11 cellular contexts compared by ENCODE assay signal in the genomic region with DNA sequence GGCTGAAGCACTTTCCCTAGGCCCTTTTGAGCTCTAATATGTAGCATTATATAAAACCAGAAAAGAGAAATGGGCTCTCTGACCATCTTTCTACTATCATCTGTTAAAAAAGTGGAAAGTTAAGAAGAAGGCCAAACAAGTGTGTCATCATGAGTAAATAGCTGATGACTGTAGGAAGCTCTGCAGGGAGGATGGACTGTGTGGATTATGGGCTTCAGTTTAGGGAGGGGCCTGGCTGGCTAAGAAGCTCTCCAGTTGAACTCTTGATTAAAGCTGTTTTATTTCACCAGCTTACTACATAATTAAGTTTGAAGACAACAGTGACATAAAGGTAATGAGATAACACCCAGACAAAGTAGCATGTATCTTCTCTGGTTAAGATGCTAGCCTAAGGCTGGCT. TPM values are rescaled to one million over a fixed set of nuclear protein-coding genes. Genes with fewer than 3 reads are reported as not detected.
A peak's percentile ranks its signal among the peaks of the same experiment; 100 is the strongest.
DNase-seq lines count a peak whose midpoint lies in the region; ATAC-seq and TF ChIP-seq lines count a peak whose summit lies in the region.
"Had no signal": no experiment of that assay in that cellular context is flagged by ENCODE, and none has a peak within 500 bp of the region (broad histone marks: within the 10 kb centered on the region; RNA-seq: fewer than 3 reads in every experiment).

No MANE protein-coding gene starts in this region.

- intact Hi-C loops in IMR-90 (cut with micrococcal nuclease) = no loop called here

- no peaks in the 10 kb centered on the region for H3K27me3 ChIP-seq in CD4-positive, CD25-positive, alpha-beta regulatory T cell (ENCODE audit: control insufficient read depth, insufficient read depth, low read length)
- H3K27me3 ChIP-seq in IMR-90 (ENCODE audit: control insufficient read depth, insufficient read depth, low read length) = no peaks in the 10 kb centered on the region
- no peaks in the 10 kb centered on the region for H3K27me3 ChIP-seq in Karpas-422 (ENCODE audit: low read length)

- H3K36me3 ChIP-seq in CD4-positive, CD25-positive, alpha-beta regulatory T cell (ENCODE audit: control insufficient read depth, insufficient read depth, low read length) = peaks cover 62% of the 10 kb centered on the region
- H3K36me3 ChIP-seq in IMR-90 (ENCODE audit: control insufficient read depth, insufficient read depth, low read length) = peaks cover 30% of the 10 kb centered on the region
- peaks cover 62% of the 10 kb centered on the region for H3K36me3 ChIP-seq in Karpas-422 (ENCODE audit: insufficient read depth, low read length)

- H3K23ac ChIP-seq in IMR-90 (ENCODE audit: low read depth, low read length) = no peak overlapping the region

- H2BK15ac ChIP-seq in IMR-90 (ENCODE audit: low read depth, low read length) = no peak overlapping the region

- no peak overlapping the region for H3K56ac ChIP-seq in IMR-90 (ENCODE audit: extremely low read depth, insufficient read depth, low read length)

- H4K5ac ChIP-seq in IMR-90 (ENCODE audit: low read depth, low read length) = no peak overlapping the region

- no peaks in the 10 kb centered on the region for H3K9me2 ChIP-seq in Karpas-422 (replicated peaks; ENCODE audit: insufficient read depth, low read length)

- no peak for DNase-seq in CD4-positive, CD25-positive, alpha-beta regulatory T cell
- DNase-seq in IMR-90 (peak; percentile 86), brain pericyte (ENCODE audit: low read depth, low spot score) (peak; percentile 36), myocyte (ENCODE audit: low read depth) (peak; percentile 71), DMS 273 (lab: John Stamatoyannopoulos, UW; ENCODE audit: unreplicated experiment) (no peak), NOMO-1 (lab: John Stamatoyannopoulos, UW; ENCODE audit: unreplicated experiment in 2 of 2) (no peak), Karpas-422 (no peak)
- DNase-seq in activated CD4-positive, alpha-beta T cell treated with anti-CD3 and anti-CD28 coated beads for 1 hour = no peak
- DNase-seq: amygdala, NCI-H774, nucleus accumbens had no signal

- no peak overlapping the region for H3K4me3 Mint-ChIP-seq in CD4-positive, CD25-positive, alpha-beta regulatory T cell

- no peak overlapping the region; the same call in 1 of the 2 replicates for H3K4ac ChIP-seq in IMR-90 (ENCODE audit: low read depth, low read length)

- no peak overlapping the region for H3K4me3 ChIP-seq in CD4-positive, CD25-positive, alpha-beta regulatory T cell (ENCODE audit: low read depth, low read length)
- H3K4me3 ChIP-seq in IMR-90 (ENCODE audit: insufficient read depth, low read depth, low read length) = no peak overlapping the region
- no peak overlapping the region for H3K4me3 ChIP-seq in Karpas-422 (ENCODE audit: low read length)

- H3K14ac ChIP-seq in IMR-90 (replicated peaks; ENCODE audit: low read depth, low read length) = 0 out of 2 replicates have a peak overlapping the region, but pooled peaks have one; percentile 34

- H2BK20ac ChIP-seq in IMR-90 (ENCODE audit: low read depth, low read length) = no peak overlapping the region

- H2BK120ac ChIP-seq in IMR-90 (ENCODE audit: low read depth, low read length) = no peak overlapping the region

- no peaks in the 10 kb centered on the region for H3K9me3 ChIP-seq in CD4-positive, CD25-positive, alpha-beta regulatory T cell (ENCODE audit: control insufficient read depth in 2 of 2, low read length in 2 of 2)
- H3K9me3 ChIP-seq in IMR-90 (ENCODE audit: control insufficient read depth, insufficient read depth, low read length) (no peaks in the 10 kb centered on the region), Karpas-422 (ENCODE audit: low read length) (no peaks in the 10 kb centered on the region)

- in situ Hi-C loops in IMR-90 (cut with MboI; ENCODE audit: low sequenced_read_pairs) = no loop called here

- no peak overlapping the region for H2AFZ ChIP-seq in IMR-90 (replicated peaks; ENCODE audit: low read length, poor library complexity)
- H2AFZ ChIP-seq in Karpas-422 (ENCODE audit: low read length) = no peak overlapping the region

- peaks cover 19% of the 10 kb centered on the region for H3K4me1 ChIP-seq in CD4-positive, CD25-positive, alpha-beta regulatory T cell (ENCODE audit: control insufficient read depth, insufficient read depth, low read length, poor library complexity, severe bottlenecking)
- peaks cover 8% of the 10 kb centered on the region for H3K4me1 ChIP-seq in IMR-90 (ENCODE audit: control insufficient read depth, insufficient read depth, low read length)
- H3K4me1 ChIP-seq in Karpas-422 (ENCODE audit: low read length) = peaks cover 16% of the 10 kb centered on the region

- TF ChIP-seq CTCF in IMR-90 (conservative IDR thresholded peaks at IDR 0.05; ENCODE audit: low read depth, low read length) = no peak

- peak overlapping the region; percentile 39; the same call in 1 of the 2 replicates for H3K4me2 ChIP-seq in IMR-90 (ENCODE audit: low read depth, low read length)
- H3K4me2 ChIP-seq in Karpas-422 (ENCODE audit: low read depth, low read length, poor library complexity, severe bottlenecking) = no peak overlapping the region

- no peak overlapping the region for H4K8ac ChIP-seq in IMR-90 (ENCODE audit: low read depth in 2 of 2, low read length in 2 of 2)

- no peak for ATAC-seq in CD4-positive, CD25-positive, alpha-beta regulatory T cell (ENCODE audit: low read depth in 2 of 2)
- peak; percentile 92 for ATAC-seq in IMR-90 (ENCODE audit: low read depth)

- no peaks in the 10 kb centered on the region for H3K9me3 Mint-ChIP-seq in CD4-positive, CD25-positive, alpha-beta regulatory T cell

- no peak overlapping the region for H3K18ac ChIP-seq in IMR-90 (ENCODE audit: low read depth, low read length)

- peak overlapping the region; percentile 15 to 47 (median 27) for H3K27ac Mint-ChIP-seq in CD4-positive, CD25-positive, alpha-beta regulatory T cell

- no peak overlapping the region for H4K91ac ChIP-seq in IMR-90 (ENCODE audit: insufficient read depth, low read depth, low read length)

- peaks cover 37% of the 10 kb centered on the region for H3K36me3 Mint-ChIP-seq in CD4-positive, CD25-positive, alpha-beta regulatory T cell

- H3K9me1 ChIP-seq in IMR-90 (ENCODE audit: insufficient read depth, low read length) = peaks cover 17% of the 10 kb centered on the region

- H3K79me2 ChIP-seq in Karpas-422 (ENCODE audit: low read length) = 0 out of 2 replicates have a peak, but pooled peaks cover 2% of the 10 kb centered on the region

- H2AK5ac ChIP-seq in IMR-90 (ENCODE audit: low read depth, low read length) = no peak overlapping the region

- H3K9ac ChIP-seq in IMR-90 (ENCODE audit: low read depth, low read length) (no peak overlapping the region), Karpas-422 (ENCODE audit: low read length) (no peak overlapping the region)

- dilution Hi-C loops in IMR-90 (cut with HindIII; ENCODE audit: low sequenced_read_pairs, unreplicated experiment) = no loop called here

- H2BK5ac ChIP-seq in IMR-90 (ENCODE audit: low read depth, low read length, poor library complexity, severe bottlenecking) = peak overlapping the region; percentile 21

- 0 out of 2 replicates have a peak, but pooled peaks cover 3% of the 10 kb centered on the region for H4K20me1 ChIP-seq in IMR-90 (ENCODE audit: insufficient read depth, low read length)
- H4K20me1 ChIP-seq in Karpas-422 (ENCODE audit: insufficient read depth, low read depth, low read length) = no peaks in the 10 kb centered on the region

- no peaks in the 10 kb centered on the region for H3K27me3 Mint-ChIP-seq in CD4-positive, CD25-positive, alpha-beta regulatory T cell

- BruUV-seq in IMR-90 (replicated peaks; lab: Mats Ljungman, UMichigan) = no TSS peak

- CTCF ChIA-PET in IMR-90 (lab: Yijun Ruan, JAX) = interaction anchor here (1.2 kb wide), 1 partner anchor 10 kb away, joined by 3 read pairs; no protein-coding TSS in a partner anchor

- H3K79me1 ChIP-seq in IMR-90 (ENCODE audit: low read depth in 1 of 2, low read length in 2 of 2) = peaks cover 8 to 17% of the 10 kb centered on the region in 2 experiments; a peak in 3 of 4 replicates

- H3K27ac ChIP-seq in CD4-positive, CD25-positive, alpha-beta regulatory T cell (ENCODE audit: insufficient read depth, low read length, poor library complexity, severe bottlenecking) = peak overlapping the region; percentile 19
- H3K27ac ChIP-seq in IMR-90 (ENCODE audit: insufficient read depth, low read length) (no peak overlapping the region), Karpas-422 (ENCODE audit: low read length) (no peak overlapping the region)

- no peak for TF ChIP-seq POLR2A in IMR-90 (IDR thresholded peaks at IDR 0.05; ENCODE audit: low read depth, low read length)

- POLR2A ChIA-PET in IMR-90 (lab: Charles Lee; ENCODE audit: unreplicated experiment) = no interaction called here

- no peak for TF ChIP-seq RAD21 in IMR-90 (IDR thresholded peaks at IDR 0.05; ENCODE audit: low read length)

- no peak overlapping the region for H2AK9ac ChIP-seq in IMR-90 (replicated peaks; ENCODE audit: low read depth, low read length, poor library complexity)

- peaks cover 18 to 33% (median 29%) of the 10 kb centered on the region in 4 donors for H3K4me1 Mint-ChIP-seq in CD4-positive, CD25-positive, alpha-beta regulatory T cell

RNA-seq across cellular contexts. Expression of a gene that starts 30.6 kb away (rescaled TPM):
- 22.7 TPM for total RNA-seq in CD4-positive, CD25-positive, alpha-beta regulatory T cell
- polyA plus RNA-seq in CD4-positive, CD25-positive, alpha-beta regulatory T cell = 10 to 100 TPM; 28.2 to 40.6 (median 33.2) TPM
- total RNA-seq in IMR-90 (2012; rRNA removed) (22.9 and 33.9 TPM in 2 replicates), myocyte (18.2 and 22.3 TPM in 2 replicates)
- polyA plus RNA-seq in IMR-90 (2012; rRNA removed) = 35.8 and 39.5 TPM in 2 replicates
- polyA plus RNA-seq in IMR-90 (2012; cell fraction: cytosol; rRNA removed) = 14.9 and 17.2 TPM in 2 replicates
- 18.7 and 60.0 TPM in 2 replicates for polyA plus RNA-seq in IMR-90 (2012; cell fraction: nucleus; rRNA removed; ENCODE audit: low replicate concordance)
- polyA plus RNA-seq in myocyte (2012) = 21.1 TPM
- total RNA-seq in Karpas-422 (2014; rRNA removed; shearing (Covaris generic); ENCODE audit: low replicate concordance) = 40.1 and 62.9 TPM in 2 replicates

RNA-seq across cellular contexts. Expression of a gene that starts 41.5 kb away (rescaled TPM):
- 5.2 TPM for total RNA-seq in CD4-positive, CD25-positive, alpha-beta regulatory T cell
- 1 to 10 TPM; 1.5 to 3.8 (median 2.0) TPM for polyA plus RNA-seq in CD4-positive, CD25-positive, alpha-beta regulatory T cell
- total RNA-seq in IMR-90 (2012; rRNA removed) (3.6 and 3.9 TPM in 2 replicates), myocyte (3.4 and 6.9 TPM in 2 replicates)
- polyA plus RNA-seq in IMR-90 (2012; rRNA removed) = 3.8 and 4.9 TPM in 2 replicates
- 2.3 and 4.2 TPM in 2 replicates for polyA plus RNA-seq in IMR-90 (2012; cell fraction: cytosol; rRNA removed)
- 2.7 and 5.6 TPM in 2 replicates for polyA plus RNA-seq in IMR-90 (2012; cell fraction: nucleus; rRNA removed; ENCODE audit: low replicate concordance)
- polyA plus RNA-seq in myocyte (2012) = 6.3 TPM
- 7.9 and 10.9 TPM in 2 replicates for total RNA-seq in Karpas-422 (2014; rRNA removed; shearing (Covaris generic); ENCODE audit: low replicate concordance)

RNA-seq across cellular contexts. Expression of a gene that starts 50.0 kb away (rescaled TPM):
- total RNA-seq in CD4-positive, CD25-positive, alpha-beta regulatory T cell = 16.5 TPM
- 10 to 100 TPM; 32.7 to 43.8 (median 36.7) TPM for polyA plus RNA-seq in CD4-positive, CD25-positive, alpha-beta regulatory T cell
- total RNA-seq in IMR-90 (2012; rRNA removed) (131 and 169 TPM in 2 replicates), myocyte (48.7 and 50.8 TPM in 2 replicates)
- 56.7 and 60.9 TPM in 2 replicates for polyA plus RNA-seq in IMR-90 (2012; rRNA removed)
- 21.5 and 25.8 TPM in 2 replicates for polyA plus RNA-seq in IMR-90 (2012; cell fraction: cytosol; rRNA removed)
- polyA plus RNA-seq in IMR-90 (2012; cell fraction: nucleus; rRNA removed; ENCODE audit: low replicate concordance) = 8.2 and 21.9 TPM in 2 replicates
- polyA plus RNA-seq in myocyte (2012) = 40.8 TPM
- total RNA-seq in Karpas-422 (2014; rRNA removed; shearing (Covaris generic); ENCODE audit: low replicate concordance) = 61.8 and 87.2 TPM in 2 replicates

Comparison
In these comparisons a context has a peak if more than half of its experiments do, and no peak if none do; other contexts are left out.
1. DNase-seq: peak in IMR-90 (single experiment), brain pericyte (single experiment) and myocyte (single experiment); none in CD4-positive, CD25-positive, alpha-beta regulatory T cell (0 of 3), DMS 273 (single experiment), activated CD4-positive, alpha-beta T cell treated with anti-CD3 and anti-CD28 coated beads for 1 hour (single experiment), NOMO-1 (0 of 2) and Karpas-422 (single experiment).